Comparison of ENCODE assay signal across 9 cellular contexts in genomic region chr7:42227931-42228591, GRCh38. TPM values are rescaled to one million over a fixed set of nuclear protein-coding genes. Genes with fewer than 3 reads are reported as not detected.
A peak's percentile ranks its signal among the peaks of the same experiment; 100 is the strongest.
DNase-seq lines count a peak whose midpoint lies in the region; ATAC-seq and TF ChIP-seq lines count a peak whose summit lies in the region.
"Had no signal": no experiment of that assay in that cellular context is flagged by ENCODE, and none has a peak within 500 bp of the region (broad histone marks: within the 10 kb centered on the region; RNA-seq: fewer than 3 reads in every experiment).

No MANE protein-coding gene starts in this region.

- H3K36me3 Mint-ChIP-seq in activated T-helper 17 cell treated with anti-CD3 and anti-CD28 coated beads, Interleukin-2, amount 50 U/mL, for 72 hours (ENCODE audit: low read depth) = no peaks in the 10 kb centered on the region
- H3K36me3 Mint-ChIP-seq in stimulated activated naive CD8-positive, alpha-beta T cell treated with anti-CD3 and anti-CD28 coated beads, Interleukin-15, Interleukin-2, amounts not matched to agents 100 ng/mL and 50 ng/mL, for 24 hours (ENCODE audit: low read depth) = no peaks in the 10 kb centered on the region

- H3K79me2 ChIP-seq in SK-N-SH (ENCODE audit: insufficient read depth) = no peaks in the 10 kb centered on the region

- no peaks in the 10 kb centered on the region for H3K36me3 ChIP-seq in SK-N-SH (replicated peaks in 1 of 2; ENCODE audit: control insufficient read depth in 1 of 2, insufficient read depth in 2 of 2, low read length in 1 of 2)

- TF ChIP-seq EP300 in SK-N-SH (IDR thresholded peaks at IDR 0.05; ENCODE audit: borderline replicate concordance in 1 of 2, low read depth in 1 of 2, low read length in 1 of 2) = no peak

- WGBS in SK-N-SH (ENCODE audit: low lambda C conversion rate) = 3% methylated on average over 23 of the region's 51 CpGs

- no peaks in the 10 kb centered on the region for H3K9me2 ChIP-seq in SK-N-SH

- DNase-seq in SK-N-SH = no peak
- DNase-seq in NCI-H1048 (lab: John Stamatoyannopoulos, UW) = no peak
- no peak for DNase-seq in activated CD4-positive, alpha-beta T cell treated with anti-CD3 and anti-CD28 coated beads, Interleukin-2, amount 50 U/mL, for 4 hours

- H3K9me3 ChIP-seq in SK-N-SH = no peaks in the 10 kb centered on the region

- no peaks in the 10 kb centered on the region for H3F3A ChIP-seq in SK-N-SH (replicated peaks; ENCODE audit: insufficient read depth)

- no peak overlapping the region for H3K9ac ChIP-seq in SK-N-SH

- no peaks in the 10 kb centered on the region; a peak in 1 of 4 replicates for H3K4me1 ChIP-seq in SK-N-SH (ENCODE audit: control insufficient read depth in 1 of 2, insufficient read depth in 2 of 2, low read depth in 1 of 2, low read length in 1 of 2)

- H3K4me2 ChIP-seq in SK-N-SH = no peak overlapping the region; the same call in 1 of the 2 replicates

- no peak overlapping the region for H2AFZ ChIP-seq in SK-N-SH (ENCODE audit: low read depth)

- no peak for TF ChIP-seq RAD21 in SK-N-SH (IDR thresholded peaks at IDR 0.05; ENCODE audit: low read length)

- H4K20me1 ChIP-seq in SK-N-SH (ENCODE audit: insufficient read depth) = no peaks in the 10 kb centered on the region

- H3K27me3 Mint-ChIP-seq in activated T-helper 17 cell treated with anti-CD3 and anti-CD28 coated beads, Interleukin-2, amount 50 U/mL, for 72 hours = peaks cover 32% of the 10 kb centered on the region
- H3K27me3 Mint-ChIP-seq in stimulated activated naive CD8-positive, alpha-beta T cell treated with anti-CD3 and anti-CD28 coated beads, Interleukin-15, Interleukin-2, amounts not matched to agents 100 ng/mL and 50 ng/mL, for 24 hours = peaks cover 70% of the 10 kb centered on the region

- peaks cover 92% of the 10 kb centered on the region for H3K27me3 ChIP-seq in SK-N-SH (ENCODE audit: insufficient read depth)

- H3K27ac Mint-ChIP-seq in activated T-helper 17 cell treated with anti-CD3 and anti-CD28 coated beads, Interleukin-2, amount 50 U/mL, for 72 hours = no peak overlapping the region
- no peak overlapping the region for H3K27ac Mint-ChIP-seq in stimulated activated naive CD8-positive, alpha-beta T cell treated with anti-CD3 and anti-CD28 coated beads, Interleukin-15, Interleukin-2, amounts not matched to agents 100 ng/mL and 50 ng/mL, for 24 hours

- no peaks in the 10 kb centered on the region for H3K4me1 Mint-ChIP-seq in activated T-helper 17 cell treated with anti-CD3 and anti-CD28 coated beads, Interleukin-2, amount 50 U/mL, for 72 hours
- peaks cover 5% of the 10 kb centered on the region for H3K4me1 Mint-ChIP-seq in stimulated activated naive CD8-positive, alpha-beta T cell treated with anti-CD3 and anti-CD28 coated beads, Interleukin-15, Interleukin-2, amounts not matched to agents 100 ng/mL and 50 ng/mL, for 24 hours (ENCODE audit: low read depth)

- CTCF ChIA-PET in SK-N-SH (lab: Yijun Ruan, JAX) = interaction anchor here (1.0 to 1.8 kb wide), 3 partner anchors 13 to 287 kb away, joined by 3 to 5 read pairs (median 4); no protein-coding TSS in a partner anchor

- POLR2A ChIA-PET in SK-N-SH (lab: Yijun Ruan, JAX) = no interaction called here

- no peak overlapping the region for H3K4me3 Mint-ChIP-seq in activated T-helper 17 cell treated with anti-CD3 and anti-CD28 coated beads, Interleukin-2, amount 50 U/mL, for 72 hours
- peak overlapping the region; percentile 42 for H3K4me3 Mint-ChIP-seq in stimulated activated naive CD8-positive, alpha-beta T cell treated with anti-CD3 and anti-CD28 coated beads, Interleukin-15, Interleukin-2, amounts not matched to agents 100 ng/mL and 50 ng/mL, for 24 hours

- peak; percentile 45; the same call in 2 of the 3 replicates for ATAC-seq in SK-N-SH treated with all-trans-retinoic acid at 6 μM for 48 hours
- ATAC-seq in activated T-helper 17 cell treated with anti-CD3 and anti-CD28 coated beads, Interleukin-2, amount 50 U/mL, for 72 hours (replicated peaks) = peak; percentile 63
- ATAC-seq in GM21447 (IDR thresholded peaks at IDR 0.05; ENCODE audit: unreplicated experiment) = no peak
- ATAC-seq: K562 had no signal

- H3K4me3 ChIP-seq in SK-N-SH (ENCODE audit: low read depth in 2 of 2, low read length in 1 of 2) = no peak overlapping the region
- H3K4me3 ChIP-seq in iPS-11a (ENCODE audit: low read depth, low read length) = peak overlapping the region; percentile 38
- H3K4me3 ChIP-seq: K562 had no signal

- no peak overlapping the region for H3K27ac ChIP-seq in SK-N-SH (ENCODE audit: low read depth in 2 of 2, low read length in 1 of 2)

- no peaks in the 10 kb centered on the region for H3K9me3 Mint-ChIP-seq in activated T-helper 17 cell treated with anti-CD3 and anti-CD28 coated beads, Interleukin-2, amount 50 U/mL, for 72 hours
- no peaks in the 10 kb centered on the region for H3K9me3 Mint-ChIP-seq in stimulated activated naive CD8-positive, alpha-beta T cell treated with anti-CD3 and anti-CD28 coated beads, Interleukin-15, Interleukin-2, amounts not matched to agents 100 ng/mL and 50 ng/mL, for 24 hours

- TF ChIP-seq CTCF in SK-N-SH (IDR thresholded peaks at IDR 0.05) = no peak

TF ChIP-seq in SK-N-SH treated with all-trans-retinoic acid at 6 μM for 48 hours, 23 proteins besides CTCF, POLR2A, EP300 and RAD21 (continues in another document):
- TF ChIP-seq RARB (CRISPR knock-in tag; IDR thresholded peaks at IDR 0.05) = no peak
- TF ChIP-seq PPARA (CRISPR knock-in tag; IDR thresholded peaks at IDR 0.05; ENCODE audit: borderline replicate concordance) = no peak
- TF ChIP-seq GLIS3 (CRISPR knock-in tag; IDR thresholded peaks at IDR 0.05) = no peak
- no peak for TF ChIP-seq TCF4 (CRISPR knock-in tag; IDR thresholded peaks at IDR 0.05; ENCODE audit: borderline replicate concordance)
- TF ChIP-seq ARNTL (CRISPR knock-in tag; IDR thresholded peaks at IDR 0.05; ENCODE audit: borderline replicate concordance, low read depth) = no peak
- TF ChIP-seq TSHZ2 (CRISPR knock-in tag; IDR thresholded peaks at IDR 0.05) = no peak
- TF ChIP-seq ZC3H10 (CRISPR knock-in tag; IDR thresholded peaks at IDR 0.05) = no peak

TF ChIP-seq in SK-N-SH, 30 proteins besides CTCF, POLR2A, EP300 and RAD21:
- no peak for TF ChIP-seq NRF1 (IDR thresholded peaks at IDR 0.05; ENCODE audit: low read depth, low read length)
- no peak for TF ChIP-seq GATA2 (CRISPR knock-in tag; IDR thresholded peaks at IDR 0.05)
- no peak for TF ChIP-seq RCOR1 (IDR thresholded peaks at IDR 0.05; ENCODE audit: low read length)
- no peak for TF ChIP-seq ZBTB33 (IDR thresholded peaks at IDR 0.05; ENCODE audit: borderline replicate concordance, low read depth)
- no peak for TF ChIP-seq MEF2A (IDR thresholded peaks at IDR 0.05; ENCODE audit: borderline replicate concordance, low read depth)

RNA-seq across cellular contexts. Expression of gene GLI3, which starts 8.9 kb away (rescaled TPM):
- polyA plus RNA-seq in SK-N-SH (2012; rRNA removed) = 0.08 and 0.10 TPM in 2 replicates
- 0.03 and 0.08 TPM in 2 replicates for polyA plus RNA-seq in SK-N-SH (2012; cell fraction: cytosol; rRNA removed)
- 0.01 and 0.05 TPM in 2 replicates for polyA plus RNA-seq in SK-N-SH (2012; cell fraction: nucleus; rRNA removed)
- under 1 TPM; 0.17 to 0.74 TPM for total RNA-seq in activated T-helper 17 cell treated with anti-CD3 and anti-CD28 coated beads, Interleukin-2, amount 50 U/mL, for 72 hours
